Comparison of ENCODE assay signal across 8 cellular contexts in genomic region chr12:93060666-93061413, GRCh38.
DNase-seq lines count a peak whose midpoint lies in the region; ATAC-seq, FAIRE-seq and TF ChIP-seq lines count a peak whose summit lies in the region.

No MANE protein-coding gene starts in this region.

- no TSS peak for BruUV-seq in HepG2 (replicated peaks; lab: Mats Ljungman, UMichigan)

- no peak for FAIRE-seq in HepG2 (lab: Jason Lieb, UNC)

- H3K9me3 Mint-ChIP-seq in activated CD4-positive, alpha-beta memory T cell treated with anti-CD3 and anti-CD28 coated beads for 36 hours: no peaks in the 10 kb centered on the region

- CTCF ChIA-PET in HepG2 (lab: Yijun Ruan, JAX; ENCODE audit: low intra/inter-chr PET ratio, low total read pairs): interaction anchor here (1.6 kb wide), 1 partner anchor 73 kb away, joined by 4 read pairs; no protein-coding TSS in a partner anchor
- CTCF ChIA-PET in activated CD4-positive, alpha-beta memory T cell treated with anti-CD3 and anti-CD28 coated beads for 36 hours (lab: Charles Lee): interaction anchor here (1.1 kb wide), 1 partner anchor 10 kb away, joined by 3 read pairs; no protein-coding TSS in a partner anchor

- H3K79me2 ChIP-seq in HepG2 (ENCODE audit: insufficient read depth, low read length): no peaks in the 10 kb centered on the region

- H3K36me3 Mint-ChIP-seq in activated CD4-positive, alpha-beta memory T cell treated with anti-CD3 and anti-CD28 coated beads for 36 hours: no peaks in the 10 kb centered on the region

- peaks cover 8% of the 10 kb centered on the region for H3K4me1 Mint-ChIP-seq in activated CD4-positive, alpha-beta memory T cell treated with anti-CD3 and anti-CD28 coated beads for 36 hours (ENCODE audit: low read depth)

- H2AFZ ChIP-seq in HepG2 (ENCODE audit: low read length): no peak overlapping the region

- H3K27me3 ChIP-seq in HepG2 (ENCODE audit: control insufficient read depth in 1 of 2, insufficient read depth in 2 of 2, low read length in 2 of 2): no peaks in the 10 kb centered on the region; a peak in 1 of 5 replicates
- no peaks in the 10 kb centered on the region for H3K27me3 ChIP-seq in right lobe of liver

- TF ChIP-seq RAD21 in HepG2 (CRISPR knock-in tag; IDR thresholded peaks at IDR 0.05): no peak

- WGBS in HepG2 (ENCODE audit: low lambda C conversion rate): 57% methylated on average over 8 of the region's 8 CpGs
- WGBS in right lobe of liver (ENCODE audit: insufficient coverage, low coverage, low lambda C conversion rate, missing lambda C conversion rate): 56% methylated on average over 7 of the region's 8 CpGs

- H3K9ac ChIP-seq in HepG2 (ENCODE audit: insufficient read depth, low read depth, low read length): no peak overlapping the region

- TF ChIP-seq POLR2A in HepG2 (IDR thresholded peaks at IDR 0.05; ENCODE audit: insufficient read depth in 1 of 2, low read depth in 2 of 2, low read length in 2 of 2) (no peak), right lobe of liver (IDR thresholded peaks at IDR 0.05) (no peak)

- no peak overlapping the region for H3K4me3 Mint-ChIP-seq in activated CD4-positive, alpha-beta memory T cell treated with anti-CD3 and anti-CD28 coated beads for 36 hours

- in situ Hi-C loops in HepG2 (cut with HindIII; ENCODE audit: extremely low pct_ligation_motif_present, low pct_unique_long_range_greater_than_20kb): no loop called here
- in situ Hi-C loops in ACHN (cut with HindIII; ENCODE audit: low pct_ligation_motif_present, low pct_unique_long_range_greater_than_20kb, low sequenced_read_pairs): no loop called here

- no peak overlapping the region for H3K4me2 ChIP-seq in HepG2 (ENCODE audit: low read depth, low read length)

- DNase-seq in HepG2 (ENCODE audit: low spot score) (peak; percentile 63), right lobe of liver (no peak), astrocyte of the hippocampus (ENCODE audit: low read depth, low spot score) (peak; percentile 78), mucosa of gallbladder (ENCODE audit: low spot score) (peak; percentile 48), foreskin melanocyte (no peak), ACHN (no peak)
- no peak for DNase-seq in activated CD4-positive, alpha-beta memory T cell treated with anti-CD3 and anti-CD28 coated beads for 36 hours

- H3K27ac Mint-ChIP-seq in activated CD4-positive, alpha-beta memory T cell treated with anti-CD3 and anti-CD28 coated beads for 36 hours: no peak overlapping the region

- no peaks in the 10 kb centered on the region for H3K36me3 ChIP-seq in HepG2 (replicated peaks in 1 of 2; ENCODE audit: control insufficient read depth in 1 of 2, insufficient read depth in 2 of 2, low read length in 2 of 2)
- H3K36me3 ChIP-seq in right lobe of liver: no peaks in the 10 kb centered on the region

- TF ChIP-seq EP300 in HepG2 (IDR thresholded peaks at IDR 0.05; ENCODE audit: low read depth in 2 of 2, low read length in 2 of 2) (no peak), HepG2 (CRISPR knock-in tag; IDR thresholded peaks at IDR 0.05; ENCODE audit: borderline replicate concordance) (no peak)

- H3K27ac ChIP-seq in HepG2 (ENCODE audit: extremely low read length, insufficient read depth, low read length) (no peak overlapping the region), right lobe of liver (no peak overlapping the region)

- H3K4me3 ChIP-seq in HepG2 (replicated peaks in 1 of 3; ENCODE audit: insufficient read depth in 1 of 3, low read depth in 2 of 3, low read length in 3 of 3): no peak overlapping the region
- H3K4me3 ChIP-seq in right lobe of liver: no peak overlapping the region

- TF ChIP-seq CTCF in HepG2 (CRISPR knock-in tag; IDR thresholded peaks at IDR 0.05): no peak
- no peak for TF ChIP-seq CTCF in right lobe of liver (IDR thresholded peaks at IDR 0.05)

- peaks cover 33% of the 10 kb centered on the region for H3K27me3 Mint-ChIP-seq in activated CD4-positive, alpha-beta memory T cell treated with anti-CD3 and anti-CD28 coated beads for 36 hours

- H3K4me1 ChIP-seq in HepG2 (ENCODE audit: insufficient read depth, low read length) (peaks cover 17% of the 10 kb centered on the region), right lobe of liver (no peaks in the 10 kb centered on the region)

- peak; percentile 41; the same call in 1 of the 3 replicates for ATAC-seq in HepG2
- no peak for ATAC-seq in right lobe of liver
- ATAC-seq in HG03342 (IDR thresholded peaks at IDR 0.05; ENCODE audit: unreplicated experiment): peak; percentile 24

- H3K9me3 ChIP-seq in HepG2 (ENCODE audit: low read length): no peaks in the 10 kb centered on the region
- no peaks in the 10 kb centered on the region for H3K9me3 ChIP-seq in right lobe of liver

- POLR2A ChIA-PET in HepG2 (lab: Yijun Ruan, JAX): no interaction called here
- POLR2A ChIA-PET in activated CD4-positive, alpha-beta memory T cell treated with anti-CD3 and anti-CD28 coated beads for 36 hours (lab: Charles Lee): no interaction called here

- no peaks in the 10 kb centered on the region for H4K20me1 ChIP-seq in HepG2 (ENCODE audit: insufficient read depth, low read length)

- intact Hi-C loops in HepG2 (cut with micrococcal nuclease; ENCODE audit: unreplicated experiment) (no loop called here), right lobe of liver (cut with DNase I) (no loop called here)
- intact Hi-C loops in activated CD4-positive, alpha-beta memory T cell treated with anti-CD3 and anti-CD28 coated beads for 36 hours (cut with micrococcal nuclease): no loop called here

TF ChIP-seq in HepG2, 621 proteins besides CTCF, POLR2A, EP300 and RAD21:
- peak; percentile 30; the same call in 1 of the 2 replicates for TF ChIP-seq SMC3 (IDR thresholded peaks at IDR 0.05; ENCODE audit: low read length)
- TF ChIP-seq GLI4 (CRISPR knock-in tag; IDR thresholded peaks at IDR 0.05; ENCODE audit: borderline replicate concordance): no peak
- no peak for TF ChIP-seq ZHX1 (CRISPR knock-in tag; IDR thresholded peaks at IDR 0.05; ENCODE audit: low read depth)
- TF ChIP-seq ZNF616 (CRISPR knock-in tag; IDR thresholded peaks at IDR 0.05; ENCODE audit: low read depth): no peak
- no peak for TF ChIP-seq ZNF816 (CRISPR knock-in tag; IDR thresholded peaks at IDR 0.05; ENCODE audit: borderline replicate concordance)
- no peak for TF ChIP-seq ZNF792 (CRISPR knock-in tag; IDR thresholded peaks at IDR 0.05)
- no peak for TF ChIP-seq ZNF441 (CRISPR knock-in tag; IDR thresholded peaks at IDR 0.05; ENCODE audit: borderline replicate concordance)
- TF ChIP-seq ZMAT5 (CRISPR knock-in tag; IDR thresholded peaks at IDR 0.05; ENCODE audit: borderline replicate concordance, low read depth): no peak
- TF ChIP-seq ZNF768 (CRISPR knock-in tag; IDR thresholded peaks at IDR 0.05): peak; percentile 80; the same call in 1 of the 2 replicates
- TF ChIP-seq NCOA5 (CRISPR knock-in tag; IDR thresholded peaks at IDR 0.05): no peak
- no peak for TF ChIP-seq MTF1 (CRISPR knock-in tag; IDR thresholded peaks at IDR 0.05)
- TF ChIP-seq RCOR2 (CRISPR knock-in tag; IDR thresholded peaks at IDR 0.05): peak; percentile 71; the same call in 1 of the 2 replicates
TF ChIP-seq in HepG2: peak in this region for 3.

Comparison
In these comparisons a context has a peak if more than half of its experiments do, and no peak if none do; other contexts are left out.
1. ATAC-seq: peak in HepG2 (single experiment) and HG03342 (single experiment); none in right lobe of liver (0 of 4).
2. DNase-seq: peak in HepG2 (single experiment), astrocyte of the hippocampus (single experiment) and mucosa of gallbladder (single experiment); none in right lobe of liver (0 of 3), activated CD4-positive, alpha-beta memory T cell treated with anti-CD3 and anti-CD28 coated beads for 36 hours (single experiment), foreskin melanocyte (single experiment) and ACHN (single experiment).